1 cellular context compared by ENCODE assay signal in genomic region chr6:156634971-156635371, GRCh38.
TF ChIP-seq lines count a peak whose summit lies in the region.

No MANE protein-coding gene starts in this region.

TF ChIP-seq in HepG2, 621 proteins besides CTCF, POLR2A, EP300 and RAD21 (continued from another document):
- TF ChIP-seq TFE3 (CRISPR knock-in tag; IDR thresholded peaks at IDR 0.05) = no peak
- TF ChIP-seq GZF1 (CRISPR knock-in tag; IDR thresholded peaks at IDR 0.05) = no peak
- no peak for TF ChIP-seq MED8 (CRISPR knock-in tag; IDR thresholded peaks at IDR 0.05; ENCODE audit: insufficient replicate concordance)
- no peak for TF ChIP-seq JARID2 (CRISPR knock-in tag; IDR thresholded peaks at IDR 0.05; ENCODE audit: insufficient replicate concordance)
- no peak for TF ChIP-seq NCOR1 (IDR thresholded peaks at IDR 0.05; ENCODE audit: borderline replicate concordance, low read length)
- TF ChIP-seq CENPT (CRISPR knock-in tag; IDR thresholded peaks at IDR 0.05; ENCODE audit: low read depth) = no peak
- TF ChIP-seq NR3C1 (CRISPR knock-in tag; IDR thresholded peaks at IDR 0.05) = no peak
- no peak for TF ChIP-seq SALL1 (CRISPR knock-in tag; IDR thresholded peaks at IDR 0.05)
- TF ChIP-seq SRSF9 (IDR thresholded peaks at IDR 0.05; ENCODE audit: borderline replicate concordance, insufficient read depth, low read depth, low read length, poor library complexity, severe bottlenecking) = no peak
